13 cellular contexts compared by ENCODE assay signal in genomic region chr15:99137111-99137546, GRCh38. TPM values are rescaled to one million over a fixed set of nuclear protein-coding genes. Genes with fewer than 3 reads are reported as not detected.
DNase-seq lines count a peak whose midpoint lies in the region; ATAC-seq and TF ChIP-seq lines count a peak whose summit lies in the region.
"Had no signal": no experiment of that assay in that cellular context is flagged by ENCODE, and none has a peak within 500 bp of the region (broad histone marks: within the 10 kb centered on the region; RNA-seq: fewer than 3 reads in every experiment).

No MANE protein-coding gene starts in this region.

- peaks cover 4% of the 10 kb centered on the region for H3K36me3 ChIP-seq in rectal smooth muscle tissue (ENCODE audit: control insufficient read depth, insufficient read depth, low read length)
- no peaks in the 10 kb centered on the region for H3K36me3 ChIP-seq in neural progenitor cell

- peaks cover 14% of the 10 kb centered on the region for H3K36me3 Mint-ChIP-seq in neural progenitor cell

- H4K20me1 ChIP-seq in neural progenitor cell (ENCODE audit: low read depth), result no peaks in the 10 kb centered on the region

- no peak for TF ChIP-seq CTCF in neural progenitor cell (IDR thresholded peaks at IDR 0.05)

- peaks cover 17% of the 10 kb centered on the region for H3K4me1 Mint-ChIP-seq in neural progenitor cell

- no peak overlapping the region for H3K9ac ChIP-seq in rectal smooth muscle tissue (ENCODE audit: low read length)
- no peak overlapping the region for H3K9ac ChIP-seq in neural progenitor cell

- ATAC-seq in HG02981 (IDR thresholded peaks at IDR 0.05; ENCODE audit: unreplicated experiment), result no peak
- ATAC-seq: esophagus mucosa had no signal

- no peak overlapping the region for H2AFZ ChIP-seq in neural progenitor cell (replicated peaks)

- DNase-seq in DMS79 treated with DMSO at 0.1 percent for 48 hours (lab: John Stamatoyannopoulos, UW) (peak; percentile 73), NCI-H1417 treated with DMSO at 0.1 percent for 48 hours (lab: John Stamatoyannopoulos, UW) (peak; percentile 42), NCI-H748 treated with DMSO at 0.1 percent for 48 hours (lab: John Stamatoyannopoulos, UW) (peak; percentile 35), NCI-H1694 treated with DMSO at 0.1 percent for 48 hours (lab: John Stamatoyannopoulos, UW) (no peak), neural progenitor cell (ENCODE audit: low spot score) (no peak), NCI-H526 treated with DMSO at 0.1 percent for 48 hours (lab: John Stamatoyannopoulos, UW) (no peak)
- DNase-seq: activated naive CD4-positive, alpha-beta T cell; NCI-H1436 treated with DMSO at 0.1 percent for 48 hours; OCI-M1 had no signal

- peaks cover 26% of the 10 kb centered on the region for H3K4me1 ChIP-seq in rectal smooth muscle tissue (ENCODE audit: control insufficient read depth, insufficient read depth, low read length)
- H3K4me1 ChIP-seq in neural progenitor cell, result peaks cover 5% of the 10 kb centered on the region

- no peaks in the 10 kb centered on the region for H3K9me3 ChIP-seq in neural progenitor cell (ENCODE audit: low read depth)

- H3K9me3 Mint-ChIP-seq in neural progenitor cell, result no peaks in the 10 kb centered on the region
- H3K9me3 Mint-ChIP-seq: dendritic cell treated with granulocyte-macrophage colony-stimulating factor and Interleukin-4, amounts not matched to agents 40 ng/mL and 50 ng/mL, for 4 days had no signal

- H3K4me3 Mint-ChIP-seq in neural progenitor cell, result no peak overlapping the region
- H3K4me3 Mint-ChIP-seq: dendritic cell treated with granulocyte-macrophage colony-stimulating factor and Interleukin-4, amounts not matched to agents 40 ng/mL and 50 ng/mL, for 4 days had no signal

- H3K4me3 ChIP-seq in rectal smooth muscle tissue (ENCODE audit: low read length) (no peak overlapping the region), neural progenitor cell (no peak overlapping the region)

- H3K27me3 ChIP-seq in rectal smooth muscle tissue (ENCODE audit: control insufficient read depth, insufficient read depth, low read length) (no peaks in the 10 kb centered on the region), neural progenitor cell (no peaks in the 10 kb centered on the region)

- H3F3A ChIP-seq in neural progenitor cell (ENCODE audit: low read depth), result peaks cover 1% of the 10 kb centered on the region

- H3K27ac ChIP-seq in rectal smooth muscle tissue (ENCODE audit: low read depth, low read length) (peak overlapping the region; percentile 38), neural progenitor cell (no peak overlapping the region)

- no peak overlapping the region for H3K4me2 ChIP-seq in neural progenitor cell

- no peak overlapping the region for H3K27ac Mint-ChIP-seq in neural progenitor cell
- H3K27ac Mint-ChIP-seq: dendritic cell treated with granulocyte-macrophage colony-stimulating factor and Interleukin-4, amounts not matched to agents 40 ng/mL and 50 ng/mL, for 4 days had no signal

- H3K27me3 Mint-ChIP-seq in neural progenitor cell (ENCODE audit: insufficient read depth, low read depth), result no peaks in the 10 kb centered on the region
- H3K27me3 Mint-ChIP-seq: dendritic cell treated with granulocyte-macrophage colony-stimulating factor and Interleukin-4, amounts not matched to agents 40 ng/mL and 50 ng/mL, for 4 days had no signal

- H3K79me2 ChIP-seq in neural progenitor cell (ENCODE audit: low read depth), result no peaks in the 10 kb centered on the region

RNA-seq across cellular contexts. Expression of gene SYNM, which starts 32.2 kb away (rescaled TPM):
- total RNA-seq in neural progenitor cell (ENCODE audit: low replicate concordance), result 0.84 and 0.97 TPM in 2 replicates

Comparison
In these comparisons a context has a peak if more than half of its experiments do, and no peak if none do; other contexts are left out.
1. DNase-seq: peak in DMS79 treated with DMSO at 0.1 percent for 48 hours (single experiment), NCI-H1417 treated with DMSO at 0.1 percent for 48 hours (single experiment) and NCI-H748 treated with DMSO at 0.1 percent for 48 hours (single experiment); none in NCI-H1694 treated with DMSO at 0.1 percent for 48 hours (single experiment), neural progenitor cell (single experiment) and NCI-H526 treated with DMSO at 0.1 percent for 48 hours (single experiment).